Comparison of ENCODE assay signal across 24 cellular contexts in genomic region chr2:15750822-15751221, GRCh38.
"Had no signal": no experiment of that assay in that cellular context is flagged by ENCODE, and none has a peak within 500 bp of the region (broad histone marks: within the 10 kb centered on the region; RNA-seq: fewer than 3 reads in every experiment).

No MANE protein-coding gene starts in this region.

- H3K27ac ChIP-seq: adrenal gland, Peyer's patch, RWPE1 had no signal

- H3K36me3 ChIP-seq: adrenal gland, MG63, Peyer's patch had no signal

- H3K27me3 ChIP-seq: adrenal gland, MG63, Peyer's patch had no signal

- DNase-seq: activated CD4-positive, alpha-beta T cell treated with anti-CD3 and anti-CD28 coated beads for 48 hours; activated CD4-positive, alpha-beta T cell treated with anti-CD3 and anti-CD28 coated beads, Interleukin-2, amount 50 U/mL, for 4 hours; activated CD4-positive, CD25-positive, alpha-beta regulatory T cell treated with anti-CD3 and anti-CD28 coated beads, Interleukin-2, amount 50 U/mL, for 72 hours; activated CD8-positive, alpha-beta memory T cell treated with anti-CD3 and anti-CD28 coated beads, Interleukin-2, amount 50 U/mL, for 48 hours; activated CD8-positive, alpha-beta T cell treated with anti-CD3 and anti-CD28 coated beads, Interleukin-2, amount 10 ng/mL, durations not matched to agents 7 days and 5 days; activated naive CD4-positive, alpha-beta T cell treated with anti-CD3 and anti-CD28 coated beads, Interleukin-2, amount 50 U/mL, for 16 hours; activated naive CD8-positive, alpha-beta T cell treated with anti-CD3 and anti-CD28 coated beads, Interleukin-2, amount 10 ng/mL, durations not matched to agents 7 days and 5 days; activated T-cell treated with anti-CD3 and anti-CD28 coated beads, Interleukin-2, amount 50 U/mL, for 1 hour; anterior cingulate cortex; MG63; NCI-H1105 treated with DMSO at 0.1 percent for 48 hours; NCI-H1436 treated with DMSO at 0.1 percent for 48 hours; NCI-H187; NCI-H2081; NCI-H510A treated with DMSO at 0.1 percent for 48 hours; NCI-H69; NK-92 treated with Interleukin-12 subunit alpha and Interleukin-12 subunit beta, amount 100 ng/mL, for 24 hours; SHP77; T-helper 17 cell; T-helper 9 cell had no signal

- H3K27ac Mint-ChIP-seq: activated CD8-positive, alpha-beta T cell treated with anti-CD3 and anti-CD28 coated beads, Interleukin-2, amount 10 ng/mL, durations not matched to agents 7 days and 5 days; activated naive CD8-positive, alpha-beta T cell treated with anti-CD3 and anti-CD28 coated beads, Interleukin-2, amount 10 ng/mL, durations not matched to agents 7 days and 5 days; T-helper 17 cell; WTC11 had no signal

- H3K9me3 ChIP-seq: adrenal gland, MG63, Peyer's patch had no signal

- H3K36me3 Mint-ChIP-seq: activated naive CD8-positive, alpha-beta T cell treated with anti-CD3 and anti-CD28 coated beads, Interleukin-2, amount 10 ng/mL, durations not matched to agents 7 days and 5 days had no signal

- H3K4me3 ChIP-seq: adrenal gland, MG63, Peyer's patch had no signal

- H3K27me3 Mint-ChIP-seq: activated naive CD8-positive, alpha-beta T cell treated with anti-CD3 and anti-CD28 coated beads, Interleukin-2, amount 10 ng/mL, durations not matched to agents 7 days and 5 days had no signal

- H3K4me1 Mint-ChIP-seq: activated naive CD8-positive, alpha-beta T cell treated with anti-CD3 and anti-CD28 coated beads, Interleukin-2, amount 10 ng/mL, durations not matched to agents 7 days and 5 days; T-helper 17 cell had no signal

- H3K4me3 Mint-ChIP-seq: activated CD8-positive, alpha-beta T cell treated with anti-CD3 and anti-CD28 coated beads, Interleukin-2, amount 10 ng/mL, durations not matched to agents 7 days and 5 days; activated naive CD8-positive, alpha-beta T cell treated with anti-CD3 and anti-CD28 coated beads, Interleukin-2, amount 10 ng/mL, durations not matched to agents 7 days and 5 days; T-helper 17 cell; WTC11 had no signal

- ATAC-seq: activated CD8-positive, alpha-beta T cell treated with anti-CD3 and anti-CD28 coated beads, Interleukin-2, amount 10 ng/mL, durations not matched to agents 7 days and 5 days; T-helper 17 cell; WTC11 had no signal
